Comparison of ENCODE assay signal across 2 cellular contexts in the genomic region with DNA sequence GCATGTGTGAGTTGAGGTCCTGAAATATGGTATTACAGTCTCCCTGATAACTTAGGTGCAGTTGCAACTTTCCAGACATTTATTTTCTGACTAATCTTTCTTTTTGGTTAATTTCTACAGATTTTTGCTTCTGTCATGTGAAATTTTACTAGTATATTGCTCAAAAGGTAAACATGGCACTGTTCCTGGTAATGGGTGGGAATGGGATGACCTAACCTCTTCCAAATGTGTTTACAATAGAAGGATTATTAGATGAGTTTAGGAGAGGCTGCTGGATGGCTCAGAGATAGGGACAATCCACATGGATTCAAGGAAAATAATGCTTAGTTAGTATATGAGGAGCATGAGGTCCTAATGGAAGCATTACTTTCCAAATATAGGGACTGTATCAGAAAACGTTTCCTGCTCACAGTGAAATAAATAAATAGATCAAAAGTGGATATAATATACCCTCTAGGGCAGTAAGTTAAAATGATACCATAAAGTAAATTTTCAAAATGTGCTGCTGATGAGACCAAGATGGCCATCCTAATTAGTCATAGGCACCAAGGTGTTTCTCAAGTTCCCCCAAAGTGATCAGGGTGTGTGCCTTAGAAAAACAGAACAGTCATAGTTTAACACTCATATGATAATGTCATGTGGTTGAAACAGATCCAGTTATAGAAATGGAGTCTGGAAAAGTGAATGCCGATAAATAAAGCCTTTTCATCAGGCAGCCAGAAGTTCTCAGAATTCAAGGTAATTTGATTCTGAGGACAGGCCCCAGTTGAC.
TF ChIP-seq lines count a peak whose summit lies in the region.

No MANE protein-coding gene starts in this region.

TF ChIP-seq in SK-N-SH, 30 proteins besides CTCF, POLR2A, EP300 and RAD21 (continued from another document):
- TF ChIP-seq SIN3A (IDR thresholded peaks at IDR 0.05; ENCODE audit: borderline replicate concordance, low read depth, low read length) (no peak), EZH2phosphoT487 (IDR thresholded peaks at IDR 0.05; ENCODE audit: borderline replicate concordance, low read depth) (no peak), FOXJ3 (CRISPR knock-in tag; IDR thresholded peaks at IDR 0.05) (no peak), CHD2 (IDR thresholded peaks at IDR 0.05; ENCODE audit: low read length, partially characterized antibody) (no peak), SMC3 (IDR thresholded peaks at IDR 0.05; ENCODE audit: low read depth, low read length) (no peak), GATA2 (CRISPR knock-in tag; IDR thresholded peaks at IDR 0.05) (no peak), TEAD4 (IDR thresholded peaks at IDR 0.05; ENCODE audit: borderline replicate concordance, insufficient read depth) (no peak)

TF ChIP-seq in SK-N-SH treated with all-trans-retinoic acid at 6 μM for 48 hours, 23 proteins besides CTCF, POLR2A, EP300 and RAD21 (continued from another document):
- TF ChIP-seq, protein P1, sequence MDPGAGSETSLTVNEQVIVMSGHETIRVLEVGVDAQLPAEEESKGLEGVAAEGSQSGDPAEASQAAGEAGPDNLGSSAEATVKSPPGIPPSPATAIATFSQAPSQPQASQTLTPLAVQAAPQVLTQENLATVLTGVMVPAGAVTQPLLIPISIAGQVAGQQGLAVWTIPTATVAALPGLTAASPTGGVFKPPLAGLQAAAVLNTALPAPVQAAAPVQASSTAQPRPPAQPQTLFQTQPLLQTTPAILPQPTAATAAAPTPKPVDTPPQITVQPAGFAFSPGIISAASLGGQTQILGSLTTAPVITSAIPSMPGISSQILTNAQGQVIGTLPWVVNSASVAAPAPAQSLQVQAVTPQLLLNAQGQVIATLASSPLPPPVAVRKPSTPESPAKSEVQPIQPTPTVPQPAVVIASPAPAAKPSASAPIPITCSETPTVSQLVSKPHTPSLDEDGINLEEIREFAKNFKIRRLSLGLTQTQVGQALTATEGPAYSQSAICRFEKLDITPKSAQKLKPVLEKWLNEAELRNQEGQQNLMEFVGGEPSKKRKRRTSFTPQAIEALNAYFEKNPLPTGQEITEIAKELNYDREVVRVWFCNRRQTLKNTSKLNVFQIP (CRISPR knock-in tag; IDR thresholded peaks at IDR 0.05; ENCODE audit: borderline replicate concordance, low read depth): no peak
- no peak for TF ChIP-seq SNAI2 (CRISPR knock-in tag; IDR thresholded peaks at IDR 0.05)
- TF ChIP-seq, protein P2, sequence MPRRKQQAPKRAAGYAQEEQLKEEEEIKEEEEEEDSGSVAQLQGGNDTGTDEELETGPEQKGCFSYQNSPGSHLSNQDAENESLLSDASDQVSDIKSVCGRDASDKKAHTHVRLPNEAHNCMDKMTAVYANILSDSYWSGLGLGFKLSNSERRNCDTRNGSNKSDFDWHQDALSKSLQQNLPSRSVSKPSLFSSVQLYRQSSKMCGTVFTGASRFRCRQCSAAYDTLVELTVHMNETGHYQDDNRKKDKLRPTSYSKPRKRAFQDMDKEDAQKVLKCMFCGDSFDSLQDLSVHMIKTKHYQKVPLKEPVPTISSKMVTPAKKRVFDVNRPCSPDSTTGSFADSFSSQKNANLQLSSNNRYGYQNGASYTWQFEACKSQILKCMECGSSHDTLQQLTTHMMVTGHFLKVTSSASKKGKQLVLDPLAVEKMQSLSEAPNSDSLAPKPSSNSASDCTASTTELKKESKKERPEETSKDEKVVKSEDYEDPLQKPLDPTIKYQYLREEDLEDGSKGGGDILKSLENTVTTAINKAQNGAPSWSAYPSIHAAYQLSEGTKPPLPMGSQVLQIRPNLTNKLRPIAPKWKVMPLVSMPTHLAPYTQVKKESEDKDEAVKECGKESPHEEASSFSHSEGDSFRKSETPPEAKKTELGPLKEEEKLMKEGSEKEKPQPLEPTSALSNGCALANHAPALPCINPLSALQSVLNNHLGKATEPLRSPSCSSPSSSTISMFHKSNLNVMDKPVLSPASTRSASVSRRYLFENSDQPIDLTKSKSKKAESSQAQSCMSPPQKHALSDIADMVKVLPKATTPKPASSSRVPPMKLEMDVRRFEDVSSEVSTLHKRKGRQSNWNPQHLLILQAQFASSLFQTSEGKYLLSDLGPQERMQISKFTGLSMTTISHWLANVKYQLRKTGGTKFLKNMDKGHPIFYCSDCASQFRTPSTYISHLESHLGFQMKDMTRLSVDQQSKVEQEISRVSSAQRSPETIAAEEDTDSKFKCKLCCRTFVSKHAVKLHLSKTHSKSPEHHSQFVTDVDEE (CRISPR knock-in tag; IDR thresholded peaks at IDR 0.05): no peak
- no peak for TF ChIP-seq GLIS3 (CRISPR knock-in tag; IDR thresholded peaks at IDR 0.05)
- no peak for TF ChIP-seq ESRRG (CRISPR knock-in tag; IDR thresholded peaks at IDR 0.05)
- no peak for TF ChIP-seq CREB5 (CRISPR knock-in tag; IDR thresholded peaks at IDR 0.05; ENCODE audit: low read depth)
- TF ChIP-seq RARB (CRISPR knock-in tag; IDR thresholded peaks at IDR 0.05): no peak
- TF ChIP-seq PPARA (CRISPR knock-in tag; IDR thresholded peaks at IDR 0.05; ENCODE audit: borderline replicate concordance): no peak
- TF ChIP-seq CSRNP3 (CRISPR knock-in tag; IDR thresholded peaks at IDR 0.05): no peak
- no peak for TF ChIP-seq ISL1 (CRISPR knock-in tag; IDR thresholded peaks at IDR 0.05)
- TF ChIP-seq TCF4 (CRISPR knock-in tag; IDR thresholded peaks at IDR 0.05; ENCODE audit: borderline replicate concordance): no peak
- no peak for TF ChIP-seq ARNTL (CRISPR knock-in tag; IDR thresholded peaks at IDR 0.05; ENCODE audit: borderline replicate concordance, low read depth)
